Comparison of ENCODE assay signal across 1 cellular context in genomic region chr14:49894214-49895107, GRCh38.
TF ChIP-seq lines count a peak whose summit lies in the region.

No MANE protein-coding gene starts in this region.

TF ChIP-seq in GM12878, 131 proteins besides CTCF, POLR2A, EP300 and RAD21:
- TF ChIP-seq POLR2AphosphoS5 (IDR thresholded peaks at IDR 0.05; ENCODE audit: low read length) (0 out of 2 replicates have a peak, but pooled peaks have one; percentile 12), BACH1 (IDR thresholded peaks at IDR 0.05; ENCODE audit: borderline replicate concordance) (0 out of 2 replicates have a peak, but pooled peaks have one; percentile 28)
